ENCODE assay signal across 23 cellular contexts in genomic region chr13:95264225-95264624, GRCh38.
"Had no signal": no experiment of that assay in that cellular context is flagged by ENCODE, and none has a peak within 500 bp of the region (broad histone marks: within the 10 kb centered on the region; RNA-seq: fewer than 3 reads in every experiment).

No MANE protein-coding gene starts in this region.

- H3K4me3 Mint-ChIP-seq: activated CD4-positive, alpha-beta T cell treated with anti-CD3 and anti-CD28 coated beads, Interleukin-2, amount 10 ng/mL, durations not matched to agents 24 days and 14 days; activated CD8-positive, alpha-beta T cell treated with anti-CD3 and anti-CD28 coated beads for 36 hours; activated naive CD4-positive, alpha-beta T cell treated with anti-CD3 and anti-CD28 coated beads for 36 hours had no signal

- DNase-seq: activated CD4-positive, alpha-beta T cell treated with anti-CD3 and anti-CD28 coated beads, Interleukin-2, amount 10 ng/mL, durations not matched to agents 24 days and 14 days; activated CD4-positive, alpha-beta T cell treated with anti-CD3 and anti-CD28 coated beads, Interleukin-2, amount 50 U/mL, for 4 hours; activated CD8-positive, alpha-beta T cell treated with anti-CD3 and anti-CD28 coated beads for 36 hours; activated gamma-delta T cell treated with Interleukin-2 at 50 U/mL for 16 hours; activated naive CD4-positive, alpha-beta T cell treated with anti-CD3 and anti-CD28 coated beads for 36 hours; activated T-cell treated with anti-CD3 and anti-CD28 coated beads, Interleukin-2, amount 50 U/mL, for 1 hour; amniotic stem cell; brain microvascular endothelial cell; central memory CD4-positive, alpha-beta T cell; NCI-H1105; NCI-H1417 treated with DMSO at 0.1 percent for 48 hours; NCI-H187 treated with DMSO at 0.1 percent for 48 hours; NCI-H2081; NCI-H2171 treated with DMSO at 0.1 percent for 48 hours; NCI-H226; NCI-H446 treated with DMSO at 0.1 percent for 48 hours; NCI-H524; NCI-H69; SHP77; SJCRH30; T1000 had no signal

- H3K4me3 ChIP-seq: SJCRH30, SK-N-MC had no signal

- H3K27me3 ChIP-seq: brain microvascular endothelial cell, SJCRH30 had no signal

- H3K4me1 Mint-ChIP-seq: activated CD4-positive, alpha-beta T cell treated with anti-CD3 and anti-CD28 coated beads, Interleukin-2, amount 10 ng/mL, durations not matched to agents 24 days and 14 days had no signal

- H3K27ac ChIP-seq: brain microvascular endothelial cell, SJCRH30, SK-N-MC had no signal

- H3K9me3 ChIP-seq: SJCRH30 had no signal

- ATAC-seq: activated CD8-positive, alpha-beta T cell treated with anti-CD3 and anti-CD28 coated beads for 36 hours; activated naive CD4-positive, alpha-beta T cell treated with anti-CD3 and anti-CD28 coated beads, Interleukin-2, amount 50 U/mL, for 72 hours had no signal

- H3K27me3 Mint-ChIP-seq: activated CD4-positive, alpha-beta T cell treated with anti-CD3 and anti-CD28 coated beads, Interleukin-2, amount 10 ng/mL, durations not matched to agents 24 days and 14 days; activated CD8-positive, alpha-beta T cell treated with anti-CD3 and anti-CD28 coated beads for 36 hours had no signal

- H3K36me3 ChIP-seq: brain microvascular endothelial cell had no signal

- H3K27ac Mint-ChIP-seq: activated CD4-positive, alpha-beta T cell treated with anti-CD3 and anti-CD28 coated beads, Interleukin-2, amount 10 ng/mL, durations not matched to agents 24 days and 14 days; activated CD8-positive, alpha-beta T cell treated with anti-CD3 and anti-CD28 coated beads for 36 hours; activated naive CD4-positive, alpha-beta T cell treated with anti-CD3 and anti-CD28 coated beads for 36 hours; activated naive CD4-positive, alpha-beta T cell treated with anti-CD3 and anti-CD28 coated beads, Interleukin-2, amount 50 U/mL, for 72 hours had no signal
